ENCODE assay signal across 8 cellular contexts in the genomic region with DNA sequence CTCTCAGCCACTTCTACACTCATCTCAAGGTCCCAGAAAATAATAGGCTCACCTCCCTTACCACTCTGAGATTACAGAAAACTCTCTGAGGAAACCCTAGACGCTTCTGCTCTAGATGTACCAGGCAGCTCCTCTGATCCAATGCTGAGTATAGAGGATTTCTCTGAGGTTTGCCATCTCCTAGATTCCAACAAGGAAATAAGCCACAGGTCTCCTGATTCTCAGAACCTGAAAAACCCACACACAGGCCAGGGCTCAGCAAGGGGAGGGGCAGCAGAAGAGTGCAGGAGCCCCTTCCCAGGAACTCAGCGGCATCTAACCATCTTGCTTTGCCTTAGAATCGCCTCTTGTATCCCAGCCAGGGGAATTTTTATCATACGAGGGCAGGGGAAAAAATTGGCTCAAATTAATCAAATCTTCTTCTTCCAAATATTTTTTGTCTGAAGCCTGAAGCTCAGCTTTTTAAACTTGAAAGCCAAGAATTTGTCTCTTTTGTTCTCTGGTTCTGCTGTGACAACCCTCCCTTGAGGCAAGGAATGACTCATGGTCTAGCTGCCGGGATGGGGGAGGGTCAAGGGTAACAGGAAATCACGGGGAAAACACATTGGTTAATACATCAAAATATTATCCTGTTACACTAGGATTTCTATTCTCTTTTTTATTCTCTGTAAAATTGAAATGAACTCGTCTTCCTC. TPM values are rescaled to one million over a fixed set of nuclear protein-coding genes. Genes with fewer than 3 reads are reported as not detected.
A peak's percentile ranks its signal among the peaks of the same experiment; 100 is the strongest.
DNase-seq lines count a peak whose midpoint lies in the region; ATAC-seq lines count a peak whose summit lies in the region.

No MANE protein-coding gene starts in this region.

- peak; percentile 47 for ATAC-seq in activated CD8-positive, alpha-beta memory T cell treated with anti-CD3 and anti-CD28 coated beads, Interleukin-2, amount 10 ng/mL, durations not matched to agents 7 days and 5 days
- ATAC-seq in HG03432 (IDR thresholded peaks at IDR 0.05; ENCODE audit: unreplicated experiment) (peak; percentile 82), GM21825 (IDR thresholded peaks at IDR 0.05; ENCODE audit: unreplicated experiment) (no peak)

- DNase-seq in activated CD8-positive, alpha-beta memory T cell treated with anti-CD3 and anti-CD28 coated beads, Interleukin-2, amount 10 ng/mL, durations not matched to agents 7 days and 5 days: peak; percentile 51
- no peak for DNase-seq in activated CD8-positive, alpha-beta memory T cell treated with anti-CD3 and anti-CD28 coated beads, Interleukin-2, amount 50 U/mL, for 48 hours
- peak; percentile 28 for DNase-seq in activated CD4-positive, alpha-beta T cell treated with anti-CD3 and anti-CD28 coated beads, Interleukin-2, amount 10 ng/mL, durations not matched to agents 7 days and 5 days
- DNase-seq in foreskin melanocyte (peak; percentile 92), pons (ENCODE audit: low spot score) (peak; percentile 29), SK-N-DZ (ENCODE audit: low spot score) (no peak)

- no peak overlapping the region for H3K4me3 Mint-ChIP-seq in activated CD8-positive, alpha-beta memory T cell treated with anti-CD3 and anti-CD28 coated beads, Interleukin-2, amount 10 ng/mL, durations not matched to agents 7 days and 5 days
- H3K4me3 Mint-ChIP-seq in activated CD4-positive, alpha-beta T cell treated with anti-CD3 and anti-CD28 coated beads, Interleukin-2, amount 10 ng/mL, durations not matched to agents 7 days and 5 days: no peak overlapping the region

- H3K9me3 Mint-ChIP-seq in activated CD8-positive, alpha-beta memory T cell treated with anti-CD3 and anti-CD28 coated beads, Interleukin-2, amount 10 ng/mL, durations not matched to agents 7 days and 5 days (ENCODE audit: low read depth): peaks cover 7% of the 10 kb centered on the region
- H3K9me3 Mint-ChIP-seq in activated CD4-positive, alpha-beta T cell treated with anti-CD3 and anti-CD28 coated beads, Interleukin-2, amount 10 ng/mL, durations not matched to agents 7 days and 5 days: peaks cover 8% of the 10 kb centered on the region

- H3K27ac Mint-ChIP-seq in activated CD8-positive, alpha-beta memory T cell treated with anti-CD3 and anti-CD28 coated beads, Interleukin-2, amount 10 ng/mL, durations not matched to agents 7 days and 5 days: no peak overlapping the region
- H3K27ac Mint-ChIP-seq in activated CD4-positive, alpha-beta T cell treated with anti-CD3 and anti-CD28 coated beads, Interleukin-2, amount 10 ng/mL, durations not matched to agents 7 days and 5 days: no peak overlapping the region

- CTCF ChIA-PET in activated CD8-positive, alpha-beta memory T cell treated with anti-CD3 and anti-CD28 coated beads, Interleukin-2, amount 10 ng/mL, durations not matched to agents 7 days and 5 days (lab: Charles Lee): no interaction called here
- CTCF ChIA-PET in activated CD4-positive, alpha-beta T cell treated with anti-CD3 and anti-CD28 coated beads, Interleukin-2, amount 10 ng/mL, durations not matched to agents 7 days and 5 days (lab: Charles Lee): interaction anchor here (0.9 to 1.3 kb wide), 2 partner anchors 12 to 23 kb away, joined by 3 read pairs; no protein-coding TSS in a partner anchor

- H3K27me3 Mint-ChIP-seq in activated CD8-positive, alpha-beta memory T cell treated with anti-CD3 and anti-CD28 coated beads, Interleukin-2, amount 10 ng/mL, durations not matched to agents 7 days and 5 days: peaks cover 18% of the 10 kb centered on the region
- H3K27me3 Mint-ChIP-seq in activated CD4-positive, alpha-beta T cell treated with anti-CD3 and anti-CD28 coated beads, Interleukin-2, amount 10 ng/mL, durations not matched to agents 7 days and 5 days: no peaks in the 10 kb centered on the region

- peaks cover 15% of the 10 kb centered on the region for H3K4me1 Mint-ChIP-seq in activated CD8-positive, alpha-beta memory T cell treated with anti-CD3 and anti-CD28 coated beads, Interleukin-2, amount 10 ng/mL, durations not matched to agents 7 days and 5 days
- peaks cover 15% of the 10 kb centered on the region for H3K4me1 Mint-ChIP-seq in activated CD4-positive, alpha-beta T cell treated with anti-CD3 and anti-CD28 coated beads, Interleukin-2, amount 10 ng/mL, durations not matched to agents 7 days and 5 days

- peaks cover 4% of the 10 kb centered on the region for H3K36me3 Mint-ChIP-seq in activated CD8-positive, alpha-beta memory T cell treated with anti-CD3 and anti-CD28 coated beads, Interleukin-2, amount 10 ng/mL, durations not matched to agents 7 days and 5 days
- H3K36me3 Mint-ChIP-seq in activated CD4-positive, alpha-beta T cell treated with anti-CD3 and anti-CD28 coated beads, Interleukin-2, amount 10 ng/mL, durations not matched to agents 7 days and 5 days (ENCODE audit: low read depth): no peaks in the 10 kb centered on the region

- POLR2A ChIA-PET in activated CD4-positive, alpha-beta T cell treated with anti-CD3 and anti-CD28 coated beads, Interleukin-2, amount 10 ng/mL, durations not matched to agents 7 days and 5 days (lab: Charles Lee): no interaction called here

RNA-seq across cellular contexts. Expression of gene GORAB, which starts 30.8 kb away (rescaled TPM):
- total RNA-seq in activated CD8-positive, alpha-beta memory T cell treated with anti-CD3 and anti-CD28 coated beads, Interleukin-2, amount 10 ng/mL, durations not matched to agents 7 days and 5 days: 10 to 100 TPM; 10.5 to 13.6 TPM
- total RNA-seq in activated CD4-positive, alpha-beta T cell treated with anti-CD3 and anti-CD28 coated beads, Interleukin-2, amount 10 ng/mL, durations not matched to agents 7 days and 5 days: 10 to 100 TPM; 12.9 to 13.0 TPM
- polyA plus RNA-seq in SK-N-DZ (2014; cell fraction: cytosol; rRNA removed): 9.2 and 12.0 TPM in 2 replicates
- 20.8 and 23.9 TPM in 2 replicates for polyA plus RNA-seq in SK-N-DZ (2014; cell fraction: nucleus; rRNA removed)

Comparison
In these comparisons a context has a peak if more than half of its experiments do, and no peak if none do; other contexts are left out.
1. DNase-seq: peak in activated CD8-positive, alpha-beta memory T cell treated with anti-CD3 and anti-CD28 coated beads, Interleukin-2, amount 10 ng/mL, durations not matched to agents 7 days and 5 days (single experiment), activated CD4-positive, alpha-beta T cell treated with anti-CD3 and anti-CD28 coated beads, Interleukin-2, amount 10 ng/mL, durations not matched to agents 7 days and 5 days (single experiment), foreskin melanocyte (single experiment) and pons (single experiment); none in activated CD8-positive, alpha-beta memory T cell treated with anti-CD3 and anti-CD28 coated beads, Interleukin-2, amount 50 U/mL, for 48 hours (single experiment) and SK-N-DZ (single experiment).